Comparison of ENCODE assay signal across 1 cellular context in the genomic region with DNA sequence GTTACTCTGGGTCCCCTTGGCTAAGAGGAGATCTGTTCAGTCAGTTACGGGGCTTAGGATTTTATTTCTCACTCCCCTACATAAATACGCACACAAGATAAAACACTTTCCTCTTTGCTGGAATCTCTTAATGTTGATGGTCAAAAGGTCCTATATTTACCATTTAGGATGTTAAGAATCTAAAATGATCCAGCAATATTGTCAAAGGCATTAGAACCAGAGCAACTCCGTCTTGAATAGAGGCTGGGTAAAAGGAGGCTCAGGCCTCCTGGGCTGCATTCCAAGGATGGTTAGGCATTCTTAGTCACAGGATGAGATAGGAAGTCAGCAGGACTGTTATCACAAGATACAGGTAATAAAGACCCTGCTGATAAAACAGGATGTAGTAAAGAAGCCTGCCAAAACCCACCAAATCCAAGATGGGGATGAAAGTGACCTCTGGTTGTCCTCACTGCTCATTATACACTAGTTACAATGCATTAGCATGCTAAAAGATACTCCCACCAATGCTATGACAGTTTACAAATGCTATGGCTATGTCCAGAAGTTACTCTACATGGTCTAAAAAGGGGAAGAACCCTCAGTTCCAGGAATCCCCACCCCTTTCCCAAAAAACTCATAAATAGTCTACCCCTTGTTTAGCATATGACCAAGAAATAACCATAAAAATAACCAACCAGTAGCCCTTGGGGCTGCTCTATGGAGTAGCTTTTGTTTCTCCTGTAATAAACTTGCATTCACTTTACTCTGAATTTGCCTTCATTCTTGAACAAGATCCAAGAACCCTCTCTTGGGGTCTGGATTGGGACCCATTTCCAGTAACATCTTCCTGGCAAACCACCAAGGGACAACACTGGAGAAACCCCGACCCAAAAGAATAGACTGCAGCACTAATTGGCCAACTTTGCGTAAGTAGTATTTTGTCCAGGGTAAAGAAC.
TF ChIP-seq lines count a peak whose summit lies in the region.

No MANE protein-coding gene starts in this region.

TF ChIP-seq in K562, 482 proteins besides CTCF, POLR2A, EP300 and RAD21 (continued from another document and continues in another):
- peak; percentile 89 for TF ChIP-seq ARID1B (IDR thresholded peaks at IDR 0.05)
- TF ChIP-seq, protein P1, sequence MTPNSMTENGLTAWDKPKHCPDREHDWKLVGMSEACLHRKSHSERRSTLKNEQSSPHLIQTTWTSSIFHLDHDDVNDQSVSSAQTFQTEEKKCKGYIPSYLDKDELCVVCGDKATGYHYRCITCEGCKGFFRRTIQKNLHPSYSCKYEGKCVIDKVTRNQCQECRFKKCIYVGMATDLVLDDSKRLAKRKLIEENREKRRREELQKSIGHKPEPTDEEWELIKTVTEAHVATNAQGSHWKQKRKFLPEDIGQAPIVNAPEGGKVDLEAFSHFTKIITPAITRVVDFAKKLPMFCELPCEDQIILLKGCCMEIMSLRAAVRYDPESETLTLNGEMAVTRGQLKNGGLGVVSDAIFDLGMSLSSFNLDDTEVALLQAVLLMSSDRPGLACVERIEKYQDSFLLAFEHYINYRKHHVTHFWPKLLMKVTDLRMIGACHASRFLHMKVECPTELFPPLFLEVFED (CRISPR knock-in tag; conservative IDR thresholded peaks at IDR 0.05) = no peak
- TF ChIP-seq NFXL1 (CRISPR knock-in tag; IDR thresholded peaks at IDR 0.05) = 0 out of 2 replicates have a peak, but pooled peaks have one; percentile 15
- no peak for TF ChIP-seq DNMT1 (IDR thresholded peaks at IDR 0.05)
- TF ChIP-seq, protein P2, sequence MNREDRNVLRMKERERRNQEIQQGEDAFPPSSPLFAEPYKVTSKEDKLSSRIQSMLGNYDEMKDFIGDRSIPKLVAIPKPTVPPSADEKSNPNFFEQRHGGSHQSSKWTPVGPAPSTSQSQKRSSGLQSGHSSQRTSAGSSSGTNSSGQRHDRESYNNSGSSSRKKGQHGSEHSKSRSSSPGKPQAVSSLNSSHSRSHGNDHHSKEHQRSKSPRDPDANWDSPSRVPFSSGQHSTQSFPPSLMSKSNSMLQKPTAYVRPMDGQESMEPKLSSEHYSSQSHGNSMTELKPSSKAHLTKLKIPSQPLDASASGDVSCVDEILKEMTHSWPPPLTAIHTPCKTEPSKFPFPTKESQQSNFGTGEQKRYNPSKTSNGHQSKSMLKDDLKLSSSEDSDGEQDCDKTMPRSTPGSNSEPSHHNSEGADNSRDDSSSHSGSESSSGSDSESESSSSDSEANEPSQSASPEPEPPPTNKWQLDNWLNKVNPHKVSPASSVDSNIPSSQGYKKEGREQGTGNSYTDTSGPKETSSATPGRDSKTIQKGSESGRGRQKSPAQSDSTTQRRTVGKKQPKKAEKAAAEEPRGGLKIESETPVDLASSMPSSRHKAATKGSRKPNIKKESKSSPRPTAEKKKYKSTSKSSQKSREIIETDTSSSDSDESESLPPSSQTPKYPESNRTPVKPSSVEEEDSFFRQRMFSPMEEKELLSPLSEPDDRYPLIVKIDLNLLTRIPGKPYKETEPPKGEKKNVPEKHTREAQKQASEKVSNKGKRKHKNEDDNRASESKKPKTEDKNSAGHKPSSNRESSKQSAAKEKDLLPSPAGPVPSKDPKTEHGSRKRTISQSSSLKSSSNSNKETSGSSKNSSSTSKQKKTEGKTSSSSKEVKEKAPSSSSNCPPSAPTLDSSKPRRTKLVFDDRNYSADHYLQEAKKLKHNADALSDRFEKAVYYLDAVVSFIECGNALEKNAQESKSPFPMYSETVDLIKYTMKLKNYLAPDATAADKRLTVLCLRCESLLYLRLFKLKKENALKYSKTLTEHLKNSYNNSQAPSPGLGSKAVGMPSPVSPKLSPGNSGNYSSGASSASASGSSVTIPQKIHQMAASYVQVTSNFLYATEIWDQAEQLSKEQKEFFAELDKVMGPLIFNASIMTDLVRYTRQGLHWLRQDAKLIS (CRISPR knock-in tag; IDR thresholded peaks at IDR 0.05) = no peak; the same call in 1 of the 2 replicates
- peak; percentile 82; the same call in 1 of the 2 replicates for TF ChIP-seq RFX7 (CRISPR knock-in tag; IDR thresholded peaks at IDR 0.05)
- TF ChIP-seq MEIS2 (IDR thresholded peaks at IDR 0.05; ENCODE audit: partially characterized antibody) = peak; percentile 85
- peak; percentile 74 for TF ChIP-seq TCF3 (CRISPR knock-in tag; IDR thresholded peaks at IDR 0.05)
- TF ChIP-seq ZC3H8 (IDR thresholded peaks at IDR 0.05) = no peak
- no peak for TF ChIP-seq MXD1 (CRISPR knock-in tag; IDR thresholded peaks at IDR 0.05; ENCODE audit: borderline replicate concordance, poor library complexity, severe bottlenecking)
- no peak for TF ChIP-seq ZNF121 (CRISPR knock-in tag; conservative IDR thresholded peaks at IDR 0.05)
- TF ChIP-seq LCOR (CRISPR knock-in tag; IDR thresholded peaks at IDR 0.05) = peak; percentile 96
- TF ChIP-seq MIER1 (IDR thresholded peaks at IDR 0.05; ENCODE audit: low read depth) = no peak
- TF ChIP-seq CREB3 (tag; conservative IDR thresholded peaks at IDR 0.05; ENCODE audit: low read depth) = peak; percentile 78
- TF ChIP-seq NFIX (CRISPR knock-in tag; IDR thresholded peaks at IDR 0.05; ENCODE audit: low read depth) = peak; percentile 70; the same call in 1 of the 2 replicates
- TF ChIP-seq ZNF133 (CRISPR knock-in tag; IDR thresholded peaks at IDR 0.05) = no peak
- peak; percentile 62 for TF ChIP-seq GMEB1 (CRISPR knock-in tag; IDR thresholded peaks at IDR 0.05)
- TF ChIP-seq EGR1 (conservative IDR thresholded peaks at IDR 0.05) = no peak; the same call in 1 of the 2 replicates
- TF ChIP-seq XRCC4 (IDR thresholded peaks at IDR 0.05; ENCODE audit: extremely low read depth, insufficient read depth, insufficient read length) = no peak
- TF ChIP-seq ERF (CRISPR knock-in tag; IDR thresholded peaks at IDR 0.05) = no peak
- peak; percentile 98 for TF ChIP-seq FOSL1 (tag; conservative IDR thresholded peaks at IDR 0.05)
- no peak for TF ChIP-seq CBFB (CRISPR knock-in tag; IDR thresholded peaks at IDR 0.05)
- TF ChIP-seq ZBTB34 (CRISPR knock-in tag; IDR thresholded peaks at IDR 0.05) = peak; percentile 74; the same call in 1 of the 2 replicates
- TF ChIP-seq ZNF561 (CRISPR knock-in tag; conservative IDR thresholded peaks at IDR 0.05) = no peak
- no peak for TF ChIP-seq HLTF (IDR thresholded peaks at IDR 0.05)
- no peak for TF ChIP-seq MED1 (CRISPR knock-in tag; IDR thresholded peaks at IDR 0.05; ENCODE audit: borderline replicate concordance)
- no peak for TF ChIP-seq PHB2 (IDR thresholded peaks at IDR 0.05; ENCODE audit: low read depth)
- TF ChIP-seq GATAD2B (IDR thresholded peaks at IDR 0.05; ENCODE audit: borderline replicate concordance) = peak; percentile 90
- no peak for TF ChIP-seq SMARCB1 (IDR thresholded peaks at IDR 0.05; ENCODE audit: insufficient read length, low read depth)
- TF ChIP-seq SMARCC2 (IDR thresholded peaks at IDR 0.05; ENCODE audit: low read depth) = no peak; the same call in 1 of the 2 replicates
- peak; percentile 87 for TF ChIP-seq STAT5A (IDR thresholded peaks at IDR 0.05; ENCODE audit: borderline replicate concordance, low read length)
- TF ChIP-seq POLR2B (IDR thresholded peaks at IDR 0.05; ENCODE audit: low read depth, partially characterized antibody) = peak; percentile 25
- peak; percentile 73; the same call in 1 of the 2 replicates for TF ChIP-seq KLF16 (IDR thresholded peaks at IDR 0.05)
- no peak for TF ChIP-seq ZNF507 (tag; conservative IDR thresholded peaks at IDR 0.05)
- 0 out of 2 replicates have a peak, but pooled peaks have one; percentile 5 for TF ChIP-seq HCFC1 (IDR thresholded peaks at IDR 0.05; ENCODE audit: low read depth, low read length)
- peak; percentile 58 to 76; a peak in 3 of 4 replicates for TF ChIP-seq FOXK2 (conservative IDR thresholded peaks at IDR 0.05 in 1 of 2, IDR thresholded peaks at IDR 0.05 in 1 of 2; ENCODE audit: low read depth in 2 of 2)
- TF ChIP-seq ATF2 (CRISPR knock-in tag; IDR thresholded peaks at IDR 0.05) = no peak
- TF ChIP-seq, protein P3, sequence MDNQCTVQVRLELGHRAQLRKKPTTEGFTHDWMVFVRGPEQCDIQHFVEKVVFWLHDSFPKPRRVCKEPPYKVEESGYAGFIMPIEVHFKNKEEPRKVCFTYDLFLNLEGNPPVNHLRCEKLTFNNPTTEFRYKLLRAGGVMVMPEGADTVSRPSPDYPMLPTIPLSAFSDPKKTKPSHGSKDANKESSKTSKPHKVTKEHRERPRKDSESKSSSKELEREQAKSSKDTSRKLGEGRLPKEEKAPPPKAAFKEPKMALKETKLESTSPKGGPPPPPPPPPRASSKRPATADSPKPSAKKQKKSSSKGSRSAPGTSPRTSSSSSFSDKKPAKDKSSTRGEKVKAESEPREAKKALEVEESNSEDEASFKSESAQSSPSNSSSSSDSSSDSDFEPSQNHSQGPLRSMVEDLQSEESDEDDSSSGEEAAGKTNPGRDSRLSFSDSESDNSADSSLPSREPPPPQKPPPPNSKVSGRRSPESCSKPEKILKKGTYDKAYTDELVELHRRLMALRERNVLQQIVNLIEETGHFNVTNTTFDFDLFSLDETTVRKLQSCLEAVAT (IDR thresholded peaks at IDR 0.05) = no peak
- no peak for TF ChIP-seq TSC22D4 (tag; IDR thresholded peaks at IDR 0.05)
- TF ChIP-seq ZFP1 (CRISPR knock-in tag; IDR thresholded peaks at IDR 0.05) = no peak
- TF ChIP-seq KAT8 (IDR thresholded peaks at IDR 0.05; ENCODE audit: low read depth) = no peak
- no peak for TF ChIP-seq ZC3H4 (CRISPR knock-in tag; IDR thresholded peaks at IDR 0.05; ENCODE audit: borderline replicate concordance)
- no peak for TF ChIP-seq ZNF707 (CRISPR knock-in tag; conservative IDR thresholded peaks at IDR 0.05)
- peak; percentile 85 for TF ChIP-seq CBFA2T3 (IDR thresholded peaks at IDR 0.05)
- no peak; the same call in 1 of the 2 replicates for TF ChIP-seq GABPB2 (CRISPR knock-in tag; conservative IDR thresholded peaks at IDR 0.05)
- no peak for TF ChIP-seq SRSF7 (optimal IDR thresholded peaks at IDR 0.05; ENCODE audit: low read depth, low read length)
- peak; percentile 83 for TF ChIP-seq HDAC8 (tag; IDR thresholded peaks at IDR 0.05)
- TF ChIP-seq VEZF1 (CRISPR knock-in tag; IDR thresholded peaks at IDR 0.05) = peak; percentile 53
- peak; percentile 96 for TF ChIP-seq ZNF589 (CRISPR knock-in tag; IDR thresholded peaks at IDR 0.05; ENCODE audit: low read depth)
- no peak for TF ChIP-seq NFYB (IDR thresholded peaks at IDR 0.05; ENCODE audit: extremely low read depth, insufficient read length)
- TF ChIP-seq ZNF551 (CRISPR knock-in tag; IDR thresholded peaks at IDR 0.05) = 0 out of 2 replicates have a peak, but pooled peaks have one; percentile 54
- no peak for TF ChIP-seq HNRNPH1 (optimal IDR thresholded peaks at IDR 0.05; ENCODE audit: low read depth, low read length)
- no peak for TF ChIP-seq SLC30A9 (CRISPR knock-in tag; IDR thresholded peaks at IDR 0.05)
- peak; percentile 84 for TF ChIP-seq ZNF766 (CRISPR knock-in tag; conservative IDR thresholded peaks at IDR 0.05)
- TF ChIP-seq MCM7 (IDR thresholded peaks at IDR 0.05) = no peak
- 0 out of 2 replicates have a peak, but pooled peaks have one; percentile 23 for TF ChIP-seq MTA1 (IDR thresholded peaks at IDR 0.05; ENCODE audit: borderline replicate concordance)
- TF ChIP-seq CHD1 (IDR thresholded peaks at IDR 0.05; ENCODE audit: low read length) = no peak
